Comparison of ENCODE assay signal across 19 cellular contexts in the genomic region with DNA sequence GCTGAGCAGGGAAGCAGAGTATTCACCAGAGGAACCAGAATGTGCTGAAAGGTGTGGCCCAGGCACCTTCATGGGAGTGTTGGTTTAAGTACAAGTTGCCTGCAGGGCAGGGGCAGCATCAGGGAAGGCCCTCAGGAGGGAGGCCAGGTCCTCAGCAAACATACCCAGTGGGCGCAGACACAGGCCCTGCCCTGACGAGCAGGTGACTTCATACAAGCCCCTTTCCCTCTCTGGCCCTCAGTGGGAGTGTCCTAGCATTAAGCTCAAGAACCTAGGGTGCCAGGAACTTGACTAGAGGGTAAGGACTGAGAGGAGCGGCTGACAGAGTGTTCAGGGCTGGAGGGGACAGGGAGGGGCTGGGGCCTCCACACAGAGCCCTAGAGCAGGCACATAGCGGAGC. TPM values are rescaled to one million over a fixed set of nuclear protein-coding genes. Genes with fewer than 3 reads are reported as not detected.
DNase-seq lines count a peak whose midpoint lies in the region; ATAC-seq and TF ChIP-seq lines count a peak whose summit lies in the region.
"Had no signal": no experiment of that assay in that cellular context is flagged by ENCODE, and none has a peak within 500 bp of the region (broad histone marks: within the 10 kb centered on the region; RNA-seq: fewer than 3 reads in every experiment).

No MANE protein-coding gene starts in this region.

- H3K27ac ChIP-seq in CD8-positive, alpha-beta memory T cell (ENCODE audit: low read depth, low read length) = no peak overlapping the region
- no peak overlapping the region for H3K27ac ChIP-seq in gastrocnemius medialis
- H3K27ac ChIP-seq: adrenal gland, SJCRH30, thoracic aorta had no signal

- H3K4me1 Mint-ChIP-seq in activated CD4-positive, alpha-beta T cell treated with anti-CD3 and anti-CD28 coated beads, Interleukin-2, amount 10 ng/mL, durations not matched to agents 7 days and 5 days = peaks cover 54% of the 10 kb centered on the region
- peaks cover 41 to 50% (median 50%) of the 10 kb centered on the region in 3 donors for H3K4me1 Mint-ChIP-seq in CD8-positive, alpha-beta memory T cell
- peaks cover 13% of the 10 kb centered on the region for H3K4me1 Mint-ChIP-seq in progenitor cell of endocrine pancreas (ENCODE audit: low read depth)

- H3K9me3 ChIP-seq in CD8-positive, alpha-beta memory T cell (ENCODE audit: low read length) = no peaks in the 10 kb centered on the region
- H3K9me3 ChIP-seq in gastrocnemius medialis = no peaks in the 10 kb centered on the region
- H3K9me3 ChIP-seq: adrenal gland, SJCRH30, thoracic aorta had no signal

- no peak for DNase-seq in activated CD4-positive, alpha-beta T cell treated with anti-CD3 and anti-CD28 coated beads, Interleukin-2, amount 10 ng/mL, durations not matched to agents 7 days and 5 days
- DNase-seq in activated CD4-positive, alpha-beta T cell treated with anti-CD3 and anti-CD28 coated beads, Interleukin-2, amount 50 U/mL, for 4 hours = no peak
- no peak for DNase-seq in CD8-positive, alpha-beta memory T cell
- no peak for DNase-seq in activated naive CD4-positive, alpha-beta T cell treated with anti-CD3 and anti-CD28 coated beads, Interleukin-2, amount 50 U/mL, for 72 hours (ENCODE audit: low spot score in 2 of 2)
- DNase-seq in progenitor cell of endocrine pancreas (ENCODE audit: low spot score, unreplicated experiment) (no peak), gastrocnemius medialis (no peak)
- DNase-seq: adrenal gland; central memory CD4-positive, alpha-beta T cell; foreskin fibroblast; GOT3; NCI-H1436; SJCRH30; stimulated activated CD4-positive, alpha-beta T cell treated with anti-CD3 and anti-CD28 coated beads, Interleukin-1b, Interleukin-23, amount 100 ng/mL, for 48 hours had no signal

- peak overlapping the region; percentile 94 for H3K27ac Mint-ChIP-seq in activated CD4-positive, alpha-beta T cell treated with anti-CD3 and anti-CD28 coated beads, Interleukin-2, amount 10 ng/mL, durations not matched to agents 7 days and 5 days
- H3K27ac Mint-ChIP-seq in CD8-positive, alpha-beta memory T cell = peak overlapping the region; percentile 52 to 85 (median 72)
- H3K27ac Mint-ChIP-seq in activated naive CD4-positive, alpha-beta T cell treated with anti-CD3 and anti-CD28 coated beads, Interleukin-2, amount 50 U/mL, for 72 hours = peak overlapping the region; percentile 77 to 86
- peak overlapping the region; percentile 20 for H3K27ac Mint-ChIP-seq in progenitor cell of endocrine pancreas

- TF ChIP-seq POLR2A in gastrocnemius medialis (IDR thresholded peaks at IDR 0.05) = no peak

- peak overlapping the region; percentile 27 for H3K4me3 Mint-ChIP-seq in activated CD4-positive, alpha-beta T cell treated with anti-CD3 and anti-CD28 coated beads, Interleukin-2, amount 10 ng/mL, durations not matched to agents 7 days and 5 days
- H3K4me3 Mint-ChIP-seq in CD8-positive, alpha-beta memory T cell = peak overlapping the region in 2 of 7 donors; percentile 32 to 58
- no peak overlapping the region for H3K4me3 Mint-ChIP-seq in progenitor cell of endocrine pancreas (ENCODE audit: low read depth)

- no peaks in the 10 kb centered on the region for H3K27me3 Mint-ChIP-seq in activated CD4-positive, alpha-beta T cell treated with anti-CD3 and anti-CD28 coated beads, Interleukin-2, amount 10 ng/mL, durations not matched to agents 7 days and 5 days
- peaks cover 0 to 1% of the 10 kb centered on the region in 2 donors for H3K27me3 Mint-ChIP-seq in CD8-positive, alpha-beta memory T cell
- H3K27me3 Mint-ChIP-seq in progenitor cell of endocrine pancreas = no peaks in the 10 kb centered on the region

- H3K36me3 Mint-ChIP-seq in activated CD4-positive, alpha-beta T cell treated with anti-CD3 and anti-CD28 coated beads, Interleukin-2, amount 10 ng/mL, durations not matched to agents 7 days and 5 days (ENCODE audit: low read depth) = peaks cover 73% of the 10 kb centered on the region
- peaks cover 5 to 95% (median 12%) of the 10 kb centered on the region in 3 donors for H3K36me3 Mint-ChIP-seq in CD8-positive, alpha-beta memory T cell
- H3K36me3 Mint-ChIP-seq in activated naive CD4-positive, alpha-beta T cell treated with anti-CD3 and anti-CD28 coated beads, Interleukin-2, amount 50 U/mL, for 72 hours = peaks cover 0 to 26% of the 10 kb centered on the region in 2 donors
- H3K36me3 Mint-ChIP-seq in progenitor cell of endocrine pancreas (ENCODE audit: insufficient read depth) = peaks cover 9% of the 10 kb centered on the region

- intact Hi-C loops in gastrocnemius medialis (cut with DNase I; ENCODE audit: low total_unique reads) = no loop called here

- POLR2A ChIA-PET in activated CD4-positive, alpha-beta T cell treated with anti-CD3 and anti-CD28 coated beads, Interleukin-2, amount 10 ng/mL, durations not matched to agents 7 days and 5 days (lab: Charles Lee) = no interaction called here
- POLR2A ChIA-PET in CD8-positive, alpha-beta memory T cell (lab: Charles Lee) = interaction anchor here (1.9 kb wide), 1 partner anchor 10 kb away, joined by 5 read pairs; no protein-coding TSS in a partner anchor

- H3K36me3 ChIP-seq in CD8-positive, alpha-beta memory T cell (ENCODE audit: insufficient read depth, low read length) = peaks cover 61% of the 10 kb centered on the region
- H3K36me3 ChIP-seq in gastrocnemius medialis = peaks cover 0 to 19% of the 10 kb centered on the region in 2 donors
- H3K36me3 ChIP-seq: SJCRH30 had no signal

- peaks cover 69% of the 10 kb centered on the region for H3K4me1 ChIP-seq in CD8-positive, alpha-beta memory T cell (ENCODE audit: insufficient read depth, low read length)
- H3K4me1 ChIP-seq in gastrocnemius medialis = peaks cover 8 to 14% of the 10 kb centered on the region in 2 donors

- in situ Hi-C loops in gastrocnemius medialis (cut with MboI; ENCODE audit: low sequenced_read_pairs in 4 of 4) = loop anchor here in 1 of 4 donors (10.0 kb wide), 1 partner anchor 68 kb away; no protein-coding TSS in a partner anchor

- no peak overlapping the region for H3K4me3 ChIP-seq in CD8-positive, alpha-beta memory T cell (ENCODE audit: low read length)
- no peak overlapping the region for H3K4me3 ChIP-seq in gastrocnemius medialis
- H3K4me3 ChIP-seq: adrenal gland, GM12878, SJCRH30, thoracic aorta had no signal

- CTCF ChIA-PET in activated CD4-positive, alpha-beta T cell treated with anti-CD3 and anti-CD28 coated beads, Interleukin-2, amount 10 ng/mL, durations not matched to agents 7 days and 5 days (lab: Charles Lee) = interaction anchor here (1.2 to 15.7 kb wide), 5 partner anchors 7 to 101 kb away, joined by 3 to 138 read pairs (median 4); partner anchors contain the start of genes CASTOR1 and SEC14L2
- CTCF ChIA-PET in CD8-positive, alpha-beta memory T cell (lab: Charles Lee) = interaction anchor here (0.9 to 3.0 kb wide), 2 partner anchors 9 to 11 kb away, joined by 6 to 10 read pairs; no protein-coding TSS in a partner anchor

- no peaks in the 10 kb centered on the region for H3K27me3 ChIP-seq in CD8-positive, alpha-beta memory T cell (ENCODE audit: insufficient read depth, low read length, poor library complexity, severe bottlenecking)
- H3K27me3 ChIP-seq in gastrocnemius medialis = no peaks in the 10 kb centered on the region
- H3K27me3 ChIP-seq: adrenal gland, SJCRH30 had no signal

- TF ChIP-seq CTCF in progenitor cell of endocrine pancreas (IDR thresholded peaks at IDR 0.05; ENCODE audit: unreplicated experiment) (no peak), gastrocnemius medialis (IDR thresholded peaks at IDR 0.05 in 4 of 5, conservative IDR thresholded peaks at IDR 0.05 in 1 of 5) (no peak)

- ATAC-seq in activated naive CD4-positive, alpha-beta T cell treated with anti-CD3 and anti-CD28 coated beads, Interleukin-2, amount 50 U/mL, for 72 hours = no peak
- ATAC-seq in GM19467 (IDR thresholded peaks at IDR 0.05; ENCODE audit: unreplicated experiment) = no peak
- ATAC-seq in GM18873 (IDR thresholded peaks at IDR 0.05; ENCODE audit: low FRiP score, unreplicated experiment) = no peak
- ATAC-seq in gastrocnemius medialis = no peak
- ATAC-seq: GM12878 had no signal

- H3K9me3 Mint-ChIP-seq in activated CD4-positive, alpha-beta T cell treated with anti-CD3 and anti-CD28 coated beads, Interleukin-2, amount 10 ng/mL, durations not matched to agents 7 days and 5 days = no peaks in the 10 kb centered on the region
- no peaks in the 10 kb centered on the region for H3K9me3 Mint-ChIP-seq in CD8-positive, alpha-beta memory T cell
- no peaks in the 10 kb centered on the region for H3K9me3 Mint-ChIP-seq in activated naive CD4-positive, alpha-beta T cell treated with anti-CD3 and anti-CD28 coated beads, Interleukin-2, amount 50 U/mL, for 72 hours
- no peaks in the 10 kb centered on the region for H3K9me3 Mint-ChIP-seq in progenitor cell of endocrine pancreas (ENCODE audit: low read depth)

RNA-seq across cellular contexts. Expression of gene CASTOR1, which starts 7.5 kb away (rescaled TPM):
- 10 to 100 TPM; 16.7 to 20.0 TPM for total RNA-seq in activated CD4-positive, alpha-beta T cell treated with anti-CD3 and anti-CD28 coated beads, Interleukin-2, amount 10 ng/mL, durations not matched to agents 7 days and 5 days
- 1 to 10 TPM; 4.0 to 5.3 TPM for total RNA-seq in CD8-positive, alpha-beta memory T cell
- 17.8 TPM for polyA plus RNA-seq in CD8-positive, alpha-beta memory T cell
- total RNA-seq in activated naive CD4-positive, alpha-beta T cell treated with anti-CD3 and anti-CD28 coated beads, Interleukin-2, amount 50 U/mL, for 72 hours = 1 to 10 TPM; 6.3 to 7.5 TPM
- 7.2 and 9.3 TPM in 2 replicates for total RNA-seq in progenitor cell of endocrine pancreas
- 1 to 10 TPM; 3.5 to 6.5 (median 5.6) TPM for total RNA-seq in gastrocnemius medialis

RNA-seq across cellular contexts. Expression of gene TBC1D10A, which starts 29.9 kb away (rescaled TPM):
- total RNA-seq in activated CD4-positive, alpha-beta T cell treated with anti-CD3 and anti-CD28 coated beads, Interleukin-2, amount 10 ng/mL, durations not matched to agents 7 days and 5 days = 10 to 100 TPM; 45.5 to 47.6 TPM
- 10 to 100 TPM; 14.7 to 17.3 TPM for total RNA-seq in CD8-positive, alpha-beta memory T cell
- 55.2 TPM for polyA plus RNA-seq in CD8-positive, alpha-beta memory T cell
- total RNA-seq in activated naive CD4-positive, alpha-beta T cell treated with anti-CD3 and anti-CD28 coated beads, Interleukin-2, amount 50 U/mL, for 72 hours = 10 to 100 TPM; 27.2 to 36.9 TPM
- 10.6 and 13.4 TPM in 2 replicates for total RNA-seq in progenitor cell of endocrine pancreas
- total RNA-seq in gastrocnemius medialis = 1 to 10 TPM; 4.1 to 9.6 (median 6.2) TPM

RNA-seq across cellular contexts. Expression of gene OSM, which starts 30.2 kb away (rescaled TPM):
- 10 to 100 TPM; 74.7 to 80.5 TPM for total RNA-seq in activated CD4-positive, alpha-beta T cell treated with anti-CD3 and anti-CD28 coated beads, Interleukin-2, amount 10 ng/mL, durations not matched to agents 7 days and 5 days
- 10 to 100 TPM; 18.9 to 20.7 TPM for total RNA-seq in CD8-positive, alpha-beta memory T cell
- 16.4 TPM for polyA plus RNA-seq in CD8-positive, alpha-beta memory T cell
- total RNA-seq in activated naive CD4-positive, alpha-beta T cell treated with anti-CD3 and anti-CD28 coated beads, Interleukin-2, amount 50 U/mL, for 72 hours = 10 to 100 TPM; 16.1 to 40.4 TPM
- total RNA-seq in progenitor cell of endocrine pancreas (not detected in 2 replicates), gastrocnemius medialis (under 1 TPM in 1 of 4 donors, not detected in 3; 0.53 TPM)
- total RNA-seq: G401, LHCN-M2, SJCRH30 had no signal

RNA-seq across cellular contexts. Expression of gene LIF, which starts 50.3 kb away (rescaled TPM):
- 100 to 1,000 TPM; 102 to 103 TPM for total RNA-seq in activated CD4-positive, alpha-beta T cell treated with anti-CD3 and anti-CD28 coated beads, Interleukin-2, amount 10 ng/mL, durations not matched to agents 7 days and 5 days
- 10 to 100 TPM; 87.5 to 88.6 TPM for total RNA-seq in CD8-positive, alpha-beta memory T cell
- polyA plus RNA-seq in CD8-positive, alpha-beta memory T cell = not detected
- total RNA-seq in activated naive CD4-positive, alpha-beta T cell treated with anti-CD3 and anti-CD28 coated beads, Interleukin-2, amount 50 U/mL, for 72 hours = 100 to 1,000 TPM in 1 of 2 donors, 10 to 100 TPM in 1; 68.9 to 522 TPM
- 2.3 and 3.6 TPM in 2 replicates for total RNA-seq in progenitor cell of endocrine pancreas
- not detected for total RNA-seq in gastrocnemius medialis

RNA-seq across cellular contexts. Expression of gene SF3A1, which starts 59.8 kb away (rescaled TPM):
- total RNA-seq in activated CD4-positive, alpha-beta T cell treated with anti-CD3 and anti-CD28 coated beads, Interleukin-2, amount 10 ng/mL, durations not matched to agents 7 days and 5 days = 100 to 1,000 TPM; 247 to 279 TPM
- 100 to 1,000 TPM; 235 to 241 TPM for total RNA-seq in CD8-positive, alpha-beta memory T cell
- polyA plus RNA-seq in CD8-positive, alpha-beta memory T cell = 139 TPM
- 100 to 1,000 TPM; 229 to 281 TPM for total RNA-seq in activated naive CD4-positive, alpha-beta T cell treated with anti-CD3 and anti-CD28 coated beads, Interleukin-2, amount 50 U/mL, for 72 hours
- total RNA-seq in progenitor cell of endocrine pancreas = 155 and 165 TPM in 2 replicates
- 100 to 1,000 TPM in 2 of 4 donors, 10 to 100 TPM in 2; 36.0 to 145 (median 94.5) TPM for total RNA-seq in gastrocnemius medialis

Comparison
In these comparisons a context has a peak if more than half of its experiments do, and no peak if none do; other contexts are left out.
1. H3K27ac Mint-ChIP-seq: peak in every context shown above with its lines; median percentile 94 in activated CD4-positive, alpha-beta T cell treated with anti-CD3 and anti-CD28 coated beads, Interleukin-2, amount 10 ng/mL, durations not matched to agents 7 days and 5 days; 82 in activated naive CD4-positive, alpha-beta T cell treated with anti-CD3 and anti-CD28 coated beads, Interleukin-2, amount 50 U/mL, for 72 hours; 72 in CD8-positive, alpha-beta memory T cell; 20 in progenitor cell of endocrine pancreas.
2. RNA of gene OSM, which starts 30.2 kb away (total RNA-seq): 74.7 to 80.5 TPM in activated CD4-positive, alpha-beta T cell treated with anti-CD3 and anti-CD28 coated beads, Interleukin-2, amount 10 ng/mL, durations not matched to agents 7 days and 5 days, 16.1 to 40.4 TPM in activated naive CD4-positive, alpha-beta T cell treated with anti-CD3 and anti-CD28 coated beads, Interleukin-2, amount 50 U/mL, for 72 hours and 18.9 to 20.7 TPM in CD8-positive, alpha-beta memory T cell; 0.53 TPM in gastrocnemius medialis and not detected in progenitor cell of endocrine pancreas; every median in the first group is over 10 times any median in the second.